Comparison of ENCODE assay signal across 1 cellular context in genomic region chr4:6534050-6534449, GRCh38.
TF ChIP-seq lines count a peak whose summit lies in the region.

No MANE protein-coding gene starts in this region.

TF ChIP-seq in H1, 55 proteins besides CTCF, POLR2A, EP300 and RAD21:
- no peak for TF ChIP-seq CTBP2 (IDR thresholded peaks at IDR 0.05; ENCODE audit: borderline replicate concordance, insufficient read depth, insufficient read length, low read length)
- no peak for TF ChIP-seq CREB1 (IDR thresholded peaks at IDR 0.05)
- TF ChIP-seq SUZ12 (IDR thresholded peaks at IDR 0.05; ENCODE audit: low read length) = no peak
- no peak for TF ChIP-seq RFX5 (IDR thresholded peaks at IDR 0.05; ENCODE audit: borderline replicate concordance, low read depth, low read length)
- no peak for TF ChIP-seq EGR1 (IDR thresholded peaks at IDR 0.05; ENCODE audit: borderline replicate concordance, low read depth, low read length)
- TF ChIP-seq MAFK (IDR thresholded peaks at IDR 0.05; ENCODE audit: low read depth, low read length) = no peak
- TF ChIP-seq, protein P1, sequence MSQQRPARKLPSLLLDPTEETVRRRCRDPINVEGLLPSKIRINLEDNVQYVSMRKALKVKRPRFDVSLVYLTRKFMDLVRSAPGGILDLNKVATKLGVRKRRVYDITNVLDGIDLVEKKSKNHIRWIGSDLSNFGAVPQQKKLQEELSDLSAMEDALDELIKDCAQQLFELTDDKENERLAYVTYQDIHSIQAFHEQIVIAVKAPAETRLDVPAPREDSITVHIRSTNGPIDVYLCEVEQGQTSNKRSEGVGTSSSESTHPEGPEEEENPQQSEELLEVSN (IDR thresholded peaks at IDR 0.05) = no peak
- TF ChIP-seq ATF3 (IDR thresholded peaks at IDR 0.05; ENCODE audit: insufficient read depth, low read depth, low read length) = no peak
- no peak for TF ChIP-seq HDAC6 (IDR thresholded peaks at IDR 0.05; ENCODE audit: low read depth, low read length)
- TF ChIP-seq SIX5 (IDR thresholded peaks at IDR 0.05; ENCODE audit: low read depth, low read length) = no peak
